8 cellular contexts compared by ENCODE assay signal in the genomic region with DNA sequence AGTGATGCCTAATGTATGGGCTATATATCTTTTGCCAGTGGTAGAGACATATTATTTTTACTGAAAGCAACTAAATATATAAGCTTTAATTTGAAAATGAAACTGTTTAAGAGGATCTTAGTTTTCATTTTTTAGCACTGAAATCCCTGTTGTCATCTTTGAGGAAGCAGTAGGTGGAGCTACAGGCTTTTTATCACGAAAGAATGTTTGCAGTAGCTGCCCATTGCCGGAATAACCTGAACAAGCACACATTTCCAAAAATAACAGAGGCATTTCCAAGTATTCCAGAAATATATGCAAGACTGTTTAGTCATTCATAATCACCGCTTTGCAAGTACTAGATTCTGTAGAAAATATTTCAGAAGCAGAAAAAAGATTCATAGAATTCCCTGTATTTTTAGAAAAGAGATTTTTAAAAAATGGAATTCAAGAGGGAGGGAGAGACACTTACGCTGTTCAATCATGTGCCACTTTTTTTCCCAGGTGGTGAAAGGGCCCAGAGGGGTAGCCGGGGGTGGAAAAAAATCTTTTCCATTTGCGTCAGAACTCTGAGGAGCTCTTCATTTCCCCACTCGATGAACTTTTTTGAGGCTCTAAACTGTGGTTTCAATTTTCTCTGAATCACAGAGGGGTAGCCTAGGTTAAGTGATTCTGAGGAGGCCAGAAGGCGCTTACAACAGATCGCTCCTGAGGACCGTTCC.
DNase-seq lines count a peak whose midpoint lies in the region; ATAC-seq lines count a peak whose summit lies in the region.

No MANE protein-coding gene starts in this region.

- DNase-seq in Daoy (ENCODE audit: low read depth) (peak; percentile 27), NCI-H1092 (lab: John Stamatoyannopoulos, UW) (peak; percentile 3), inferior parietal cortex (ENCODE audit: extremely low spot score) (peak; percentile 64), NCI-H1436 (lab: John Stamatoyannopoulos, UW) (no peak)
- no peak for DNase-seq in activated T-helper 2 cell treated with anti-CD3 and anti-CD28 coated beads, Interferon-gamma antibody, Interleukin-2, Interleukin-4, amounts not matched to agents 10 μg/mL and 5 μg/mL and 100 μg/mL, durations not matched to agents 14 hours and 24 hours and 36 hours (ENCODE audit: low spot score)
- DNase-seq in stimulated activated CD4-positive, alpha-beta T cell treated with anti-CD3 and anti-CD28 coated beads, Interleukin-4, amount 100 ng/mL, for 24 hours: no peak
- no peak for DNase-seq in activated CD4-positive, alpha-beta T cell treated with anti-CD3 and anti-CD28 coated beads, Interleukin-2, amount 50 U/mL, for 1 hour

- peaks cover 8% of the 10 kb centered on the region for H3K4me1 Mint-ChIP-seq in activated T-helper 2 cell treated with anti-CD3 and anti-CD28 coated beads, Interferon-gamma antibody, Interleukin-2, Interleukin-4, amounts not matched to agents 10 μg/mL and 5 μg/mL and 100 μg/mL, durations not matched to agents 14 hours and 24 hours and 36 hours (ENCODE audit: low read depth)

- H3K27me3 Mint-ChIP-seq in activated T-helper 2 cell treated with anti-CD3 and anti-CD28 coated beads, Interferon-gamma antibody, Interleukin-2, Interleukin-4, amounts not matched to agents 10 μg/mL and 5 μg/mL and 100 μg/mL, durations not matched to agents 14 hours and 24 hours and 36 hours (ENCODE audit: low read depth): no peaks in the 10 kb centered on the region

- no peaks in the 10 kb centered on the region for H3K36me3 Mint-ChIP-seq in activated T-helper 2 cell treated with anti-CD3 and anti-CD28 coated beads, Interferon-gamma antibody, Interleukin-2, Interleukin-4, amounts not matched to agents 10 μg/mL and 5 μg/mL and 100 μg/mL, durations not matched to agents 14 hours and 24 hours and 36 hours (ENCODE audit: low read depth)

- no peak for ATAC-seq in HG02588 (IDR thresholded peaks at IDR 0.05; ENCODE audit: unreplicated experiment)

- intact Hi-C loops in activated T-helper 2 cell treated with anti-CD3 and anti-CD28 coated beads, Interferon-gamma antibody, Interleukin-2, Interleukin-4, amounts not matched to agents 10 μg/mL and 5 μg/mL and 100 μg/mL, durations not matched to agents 14 hours and 24 hours and 36 hours (cut with micrococcal nuclease): no loop called here

- H3K9me3 Mint-ChIP-seq in activated T-helper 2 cell treated with anti-CD3 and anti-CD28 coated beads, Interferon-gamma antibody, Interleukin-2, Interleukin-4, amounts not matched to agents 10 μg/mL and 5 μg/mL and 100 μg/mL, durations not matched to agents 14 hours and 24 hours and 36 hours: no peaks in the 10 kb centered on the region

- no peak overlapping the region for H3K4me3 Mint-ChIP-seq in activated T-helper 2 cell treated with anti-CD3 and anti-CD28 coated beads, Interferon-gamma antibody, Interleukin-2, Interleukin-4, amounts not matched to agents 10 μg/mL and 5 μg/mL and 100 μg/mL, durations not matched to agents 14 hours and 24 hours and 36 hours (ENCODE audit: low read depth)

- H3K27ac Mint-ChIP-seq in activated T-helper 2 cell treated with anti-CD3 and anti-CD28 coated beads, Interferon-gamma antibody, Interleukin-2, Interleukin-4, amounts not matched to agents 10 μg/mL and 5 μg/mL and 100 μg/mL, durations not matched to agents 14 hours and 24 hours and 36 hours: peak overlapping the region; percentile 34

Comparison
In these comparisons a context has a peak if more than half of its experiments do, and no peak if none do; other contexts are left out.
1. DNase-seq: peak in Daoy (single experiment), NCI-H1092 (single experiment) and inferior parietal cortex (single experiment); none in activated T-helper 2 cell treated with anti-CD3 and anti-CD28 coated beads, Interferon-gamma antibody, Interleukin-2, Interleukin-4, amounts not matched to agents 10 μg/mL and 5 μg/mL and 100 μg/mL, durations not matched to agents 14 hours and 24 hours and 36 hours (single experiment), stimulated activated CD4-positive, alpha-beta T cell treated with anti-CD3 and anti-CD28 coated beads, Interleukin-4, amount 100 ng/mL, for 24 hours (single experiment), activated CD4-positive, alpha-beta T cell treated with anti-CD3 and anti-CD28 coated beads, Interleukin-2, amount 50 U/mL, for 1 hour (single experiment) and NCI-H1436 (single experiment).